In genomic region chr7:88363249-88363648, GRCh38 we compare ENCODE assay signal across 1 cellular context.
TF ChIP-seq lines count a peak whose summit lies in the region.

No MANE protein-coding gene starts in this region.

TF ChIP-seq in WTC11, 78 proteins besides CTCF, POLR2A, EP300 and RAD21 (continued from another document):
- TF ChIP-seq GRHL2 (CRISPR knock-in tag; IDR thresholded peaks at IDR 0.05; ENCODE audit: insufficient replicate concordance, severe bottlenecking): no peak
- no peak for TF ChIP-seq RELA (CRISPR knock-in tag; IDR thresholded peaks at IDR 0.05; ENCODE audit: borderline replicate concordance)
- no peak for TF ChIP-seq GTF2I (CRISPR knock-in tag; conservative IDR thresholded peaks at IDR 0.05)
- TF ChIP-seq ZNF396 (CRISPR knock-in tag; IDR thresholded peaks at IDR 0.05; ENCODE audit: borderline replicate concordance): no peak
- TF ChIP-seq SMAD4 (CRISPR knock-in tag; IDR thresholded peaks at IDR 0.05): no peak
- TF ChIP-seq USF2 (CRISPR knock-in tag; IDR thresholded peaks at IDR 0.05): no peak
- TF ChIP-seq, protein P1, sequence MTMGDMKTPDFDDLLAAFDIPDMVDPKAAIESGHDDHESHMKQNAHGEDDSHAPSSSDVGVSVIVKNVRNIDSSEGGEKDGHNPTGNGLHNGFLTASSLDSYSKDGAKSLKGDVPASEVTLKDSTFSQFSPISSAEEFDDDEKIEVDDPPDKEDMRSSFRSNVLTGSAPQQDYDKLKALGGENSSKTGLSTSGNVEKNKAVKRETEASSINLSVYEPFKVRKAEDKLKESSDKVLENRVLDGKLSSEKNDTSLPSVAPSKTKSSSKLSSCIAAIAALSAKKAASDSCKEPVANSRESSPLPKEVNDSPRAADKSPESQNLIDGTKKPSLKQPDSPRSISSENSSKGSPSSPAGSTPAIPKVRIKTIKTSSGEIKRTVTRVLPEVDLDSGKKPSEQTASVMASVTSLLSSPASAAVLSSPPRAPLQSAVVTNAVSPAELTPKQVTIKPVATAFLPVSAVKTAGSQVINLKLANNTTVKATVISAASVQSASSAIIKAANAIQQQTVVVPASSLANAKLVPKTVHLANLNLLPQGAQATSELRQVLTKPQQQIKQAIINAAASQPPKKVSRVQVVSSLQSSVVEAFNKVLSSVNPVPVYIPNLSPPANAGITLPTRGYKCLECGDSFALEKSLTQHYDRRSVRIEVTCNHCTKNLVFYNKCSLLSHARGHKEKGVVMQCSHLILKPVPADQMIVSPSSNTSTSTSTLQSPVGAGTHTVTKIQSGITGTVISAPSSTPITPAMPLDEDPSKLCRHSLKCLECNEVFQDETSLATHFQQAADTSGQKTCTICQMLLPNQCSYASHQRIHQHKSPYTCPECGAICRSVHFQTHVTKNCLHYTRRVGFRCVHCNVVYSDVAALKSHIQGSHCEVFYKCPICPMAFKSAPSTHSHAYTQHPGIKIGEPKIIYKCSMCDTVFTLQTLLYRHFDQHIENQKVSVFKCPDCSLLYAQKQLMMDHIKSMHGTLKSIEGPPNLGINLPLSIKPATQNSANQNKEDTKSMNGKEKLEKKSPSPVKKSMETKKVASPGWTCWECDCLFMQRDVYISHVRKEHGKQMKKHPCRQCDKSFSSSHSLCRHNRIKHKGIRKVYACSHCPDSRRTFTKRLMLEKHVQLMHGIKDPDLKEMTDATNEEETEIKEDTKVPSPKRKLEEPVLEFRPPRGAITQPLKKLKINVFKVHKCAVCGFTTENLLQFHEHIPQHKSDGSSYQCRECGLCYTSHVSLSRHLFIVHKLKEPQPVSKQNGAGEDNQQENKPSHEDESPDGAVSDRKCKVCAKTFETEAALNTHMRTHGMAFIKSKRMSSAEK (CRISPR knock-in tag; IDR thresholded peaks at IDR 0.05; ENCODE audit: borderline replicate concordance): no peak
- no peak for TF ChIP-seq NR2C2 (CRISPR knock-in tag; IDR thresholded peaks at IDR 0.05)
- no peak for TF ChIP-seq TEAD4 (CRISPR knock-in tag; IDR thresholded peaks at IDR 0.05)
- TF ChIP-seq, protein P2, sequence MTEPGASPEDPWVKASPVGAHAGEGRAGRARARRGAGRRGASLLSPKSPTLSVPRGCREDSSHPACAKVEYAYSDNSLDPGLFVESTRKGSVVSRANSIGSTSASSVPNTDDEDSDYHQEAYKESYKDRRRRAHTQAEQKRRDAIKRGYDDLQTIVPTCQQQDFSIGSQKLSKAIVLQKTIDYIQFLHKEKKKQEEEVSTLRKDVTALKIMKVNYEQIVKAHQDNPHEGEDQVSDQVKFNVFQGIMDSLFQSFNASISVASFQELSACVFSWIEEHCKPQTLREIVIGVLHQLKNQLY (CRISPR knock-in tag; IDR thresholded peaks at IDR 0.05): no peak
- TF ChIP-seq NFATC4 (CRISPR knock-in tag; IDR thresholded peaks at IDR 0.05): no peak
- TF ChIP-seq ZNF416 (CRISPR knock-in tag; IDR thresholded peaks at IDR 0.05): no peak
- no peak for TF ChIP-seq RORB (CRISPR knock-in tag; IDR thresholded peaks at IDR 0.05)
- TF ChIP-seq, protein P3, sequence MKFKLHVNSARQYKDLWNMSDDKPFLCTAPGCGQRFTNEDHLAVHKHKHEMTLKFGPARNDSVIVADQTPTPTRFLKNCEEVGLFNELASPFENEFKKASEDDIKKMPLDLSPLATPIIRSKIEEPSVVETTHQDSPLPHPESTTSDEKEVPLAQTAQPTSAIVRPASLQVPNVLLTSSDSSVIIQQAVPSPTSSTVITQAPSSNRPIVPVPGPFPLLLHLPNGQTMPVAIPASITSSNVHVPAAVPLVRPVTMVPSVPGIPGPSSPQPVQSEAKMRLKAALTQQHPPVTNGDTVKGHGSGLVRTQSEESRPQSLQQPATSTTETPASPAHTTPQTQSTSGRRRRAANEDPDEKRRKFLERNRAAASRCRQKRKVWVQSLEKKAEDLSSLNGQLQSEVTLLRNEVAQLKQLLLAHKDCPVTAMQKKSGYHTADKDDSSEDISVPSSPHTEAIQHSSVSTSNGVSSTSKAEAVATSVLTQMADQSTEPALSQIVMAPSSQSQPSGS (CRISPR knock-in tag; IDR thresholded peaks at IDR 0.05; ENCODE audit: borderline replicate concordance, low read depth): no peak
- TF ChIP-seq ZNF317 (CRISPR knock-in tag; IDR thresholded peaks at IDR 0.05; ENCODE audit: borderline replicate concordance, low read depth): no peak
- TF ChIP-seq, protein P4, sequence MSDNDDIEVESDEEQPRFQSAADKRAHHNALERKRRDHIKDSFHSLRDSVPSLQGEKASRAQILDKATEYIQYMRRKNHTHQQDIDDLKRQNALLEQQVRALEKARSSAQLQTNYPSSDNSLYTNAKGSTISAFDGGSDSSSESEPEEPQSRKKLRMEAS (CRISPR knock-in tag; IDR thresholded peaks at IDR 0.05): no peak
